In the genomic region with DNA sequence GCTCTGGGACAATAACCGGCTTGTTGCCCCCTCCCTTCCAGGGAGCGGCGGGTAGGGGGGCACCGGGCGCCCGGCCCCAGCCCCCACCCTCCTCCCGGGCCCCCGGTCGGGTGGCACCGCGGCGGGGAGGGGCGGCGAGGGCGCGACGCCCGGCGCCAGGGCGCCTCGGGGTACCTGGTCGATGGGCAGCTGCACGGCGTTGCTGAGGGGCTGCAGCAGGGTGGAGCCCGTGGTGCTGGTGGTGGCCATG, we compare ENCODE assay signal across 9 cellular contexts. TPM values are rescaled to one million over a fixed set of nuclear protein-coding genes. Genes with fewer than 3 reads are reported as not detected.
DNase-seq lines count a peak whose midpoint lies in the region; ATAC-seq and TF ChIP-seq lines count a peak whose summit lies in the region.
"Had no signal": no experiment of that assay in that cellular context is flagged by ENCODE, and none has a peak within 500 bp of the region (broad histone marks: within the 10 kb centered on the region; RNA-seq: fewer than 3 reads in every experiment).

No MANE protein-coding gene starts in this region.

- in situ Hi-C loops in astrocyte of the spinal cord (cut with HindIII; ENCODE audit: low sequenced_read_pairs): no loop called here

- peak overlapping the region; percentile 73 to 90 for H3K27ac ChIP-seq in left lung
- H3K27ac ChIP-seq in substantia nigra (ENCODE audit: low read depth, low read length, poor library complexity, severe bottlenecking): peak overlapping the region; percentile 89

- TF ChIP-seq CTCF in astrocyte of the spinal cord (IDR thresholded peaks at IDR 0.05; ENCODE audit: low read depth, low read length) (no peak), left lung (IDR thresholded peaks at IDR 0.05) (no peak)

- H3K4me3 ChIP-seq in astrocyte of the spinal cord (ENCODE audit: low read depth, low read length): peak overlapping the region; percentile 64
- H3K4me3 ChIP-seq in left lung: peak overlapping the region; percentile 64 to 78

- H3K9me3 ChIP-seq in left lung: no peaks in the 10 kb centered on the region

- ATAC-seq in HG02973 (IDR thresholded peaks at IDR 0.05; ENCODE audit: unreplicated experiment) (peak; percentile 1), left lung (no peak), GM19452 (IDR thresholded peaks at IDR 0.05; ENCODE audit: unreplicated experiment) (no peak), GM18907 (IDR thresholded peaks at IDR 0.05; ENCODE audit: unreplicated experiment) (no peak)
- no peak for ATAC-seq in activated CD4-positive, CD25-positive, alpha-beta regulatory T cell treated with anti-CD3 and anti-CD28 coated beads, Interleukin-2, amount 50 U/mL, for 24 hours

- DNase-seq in astrocyte of the spinal cord (ENCODE audit: low read depth, low spot score): no peak
- DNase-seq in left lung: no peak
- DNase-seq in substantia nigra (lab: John Stamatoyannopoulos, UW): no peak
- DNase-seq in amygdala (lab: John Stamatoyannopoulos, UW): no peak
- DNase-seq: OCI-M1 had no signal

- H3K36me3 ChIP-seq in left lung: no peaks in the 10 kb centered on the region

- intact Hi-C loops in left lung (cut with DNase I): no loop called here

- no peaks in the 10 kb centered on the region for H3K27me3 ChIP-seq in left lung

- H3K4me1 ChIP-seq in left lung: peaks cover 0 to 53% of the 10 kb centered on the region in 2 donors

RNA-seq across cellular contexts. Expression of a gene that starts 0.2 kb away (rescaled TPM):
- total RNA-seq in left lung: 10 to 100 TPM; 32.7 to 32.9 TPM
